In genomic region chr2:119407430-119408220, GRCh38 we compare ENCODE assay signal across 8 cellular contexts. TPM values are rescaled to one million over a fixed set of nuclear protein-coding genes. Genes with fewer than 3 reads are reported as not detected.
DNase-seq lines count a peak whose midpoint lies in the region; ATAC-seq, FAIRE-seq and TF ChIP-seq lines count a peak whose summit lies in the region.

No MANE protein-coding gene starts in this region.

- no peak overlapping the region for H3K4me3 Mint-ChIP-seq in brain

- POLR2A ChIA-PET in A549 (lab: Yijun Ruan, JAX), result no interaction called here

- no peaks in the 10 kb centered on the region for H3K4me1 ChIP-seq in A549

- no peak for TF ChIP-seq EP300 in A549 (IDR thresholded peaks at IDR 0.05)

- TF ChIP-seq CTCF in A549 (IDR thresholded peaks at IDR 0.05) (peak; percentile 91), brain (conservative IDR thresholded peaks at IDR 0.05) (peak; percentile 94 to 95)

- no peak overlapping the region for H3K4me3 ChIP-seq in A549

- CTCF ChIA-PET in A549 (lab: Yijun Ruan, JAX), result interaction anchor here (0.6 to 16.0 kb wide), 21 partner anchors 10 to 761 kb away, joined by 3 to 255 read pairs (median 5); partner anchors contain the start of gene DBI

- FAIRE-seq in A549 (lab: Jason Lieb, UNC) (no peak), GM12892 (lab: Jason Lieb, UNC) (no peak)

- H3K36me3 Mint-ChIP-seq in brain, result no peaks in the 10 kb centered on the region

- H3K9me3 Mint-ChIP-seq in brain, result peaks cover 0 to 24% (median 5%) of the 10 kb centered on the region in 5 experiments

- peak overlapping the region in 1 of 5 experiments; percentile 8 for H3K27ac Mint-ChIP-seq in brain

- ATAC-seq in A549, result peak; percentile 83 to 92
- ATAC-seq in HG03280 (IDR thresholded peaks at IDR 0.05; ENCODE audit: unreplicated experiment), result peak; percentile 61

- DNase-seq in A549 (ENCODE audit: low read depth in 1 of 2, low spot score in 1 of 2) (peak; percentile 54 to 70), Daoy (ENCODE audit: low read depth) (peak; percentile 51), NCI-H82 treated with DMSO at 0.1 percent for 48 hours (lab: John Stamatoyannopoulos, UW; ENCODE audit: unreplicated experiment) (peak; percentile 34), inferior parietal cortex (ENCODE audit: extremely low spot score) (peak; percentile 82), GM12892 (ENCODE audit: insufficient read length) (no peak)
- DNase-seq in stimulated activated CD4-positive, alpha-beta T cell treated with anti-CD3 and anti-CD28 coated beads, Interleukin-2, amount 100 ng/mL, for 48 hours, result peak; percentile 25 to 37

- TF ChIP-seq POLR2A in A549 (IDR thresholded peaks at IDR 0.05; ENCODE audit: low read length), result no peak
- no peak for TF ChIP-seq POLR2A in GM12892 (IDR thresholded peaks at IDR 0.05; ENCODE audit: low read depth, low read length)

- peaks cover 13% of the 10 kb centered on the region for H3K27me3 Mint-ChIP-seq in brain

- no peaks in the 10 kb centered on the region for H3K4me1 Mint-ChIP-seq in brain

- H3K27ac ChIP-seq in A549, result no peak overlapping the region

- TF ChIP-seq RAD21 in A549 (conservative IDR thresholded peaks at IDR 0.05 in 1 of 2, IDR thresholded peaks at IDR 0.05 in 1 of 2), result peak; percentile 95

- H3K4me2 ChIP-seq in A549, result no peak overlapping the region

- H3K9me3 ChIP-seq in A549, result no peaks in the 10 kb centered on the region; the same call in 2 of the 3 replicates

- 48% methylated on average over 7 of the region's 7 CpGs for WGBS in A549 (ENCODE audit: missing lambda C conversion rate)

TF ChIP-seq in A549, 52 proteins besides CTCF, POLR2A, EP300 and RAD21:
- TF ChIP-seq SMC3 (IDR thresholded peaks at IDR 0.05), result peak; percentile 95
- no peak for TF ChIP-seq MAFK (IDR thresholded peaks at IDR 0.05; ENCODE audit: partially characterized antibody)
TF ChIP-seq in A549: peak in this region for 1.

RNA-seq across cellular contexts. Expression of gene TMEM37, which starts 24.0 kb away (rescaled TPM):
- polyA plus RNA-seq in A549 (2011; rRNA removed) (7.5 and 10.8 TPM in 2 replicates), A549 (2017; fragmentation: RNase III; extraction: RNeasy Plus Mini Kit Qiagen cat#74134 plus additional on column Dnase treatment) (3.3 to 5.1 TPM (median 4.7 TPM) in 3 replicates), brain (ENCODE audit: insufficient read depth, low read depth, low replicate concordance) (1.9 TPM)
- 5.7 and 7.9 TPM in 2 replicates for polyA plus RNA-seq in A549 (2012; cell fraction: cytosol; rRNA removed)
- polyA plus RNA-seq in A549 (2012; cell fraction: nucleus; rRNA removed), result 4.7 and 5.0 TPM in 2 replicates
- polyA minus RNA-seq in A549 (2011; rRNA and poly(A)+ RNA removed), result 2.9 and 4.0 TPM in 2 replicates
- not detected in 2 replicates for total RNA-seq in Daoy (2014; rRNA removed; shearing (Covaris generic))
- polyA plus RNA-seq in GM12892 (2012; ENCODE audit: missing spikeins), result 0.30 TPM

RNA-seq across cellular contexts. Expression of gene DBI, which starts 40.8 kb away (rescaled TPM):
- polyA plus RNA-seq in A549 (2011; rRNA removed) (260 and 339 TPM in 2 replicates), A549 (2017; fragmentation: RNase III; extraction: RNeasy Plus Mini Kit Qiagen cat#74134 plus additional on column Dnase treatment) (641 to 829 TPM (median 823 TPM) in 3 replicates), brain (ENCODE audit: insufficient read depth, low read depth, low replicate concordance) (253 TPM)
- 295 and 328 TPM in 2 replicates for polyA plus RNA-seq in A549 (2012; cell fraction: cytosol; rRNA removed)
- 73.1 and 87.0 TPM in 2 replicates for polyA plus RNA-seq in A549 (2012; cell fraction: nucleus; rRNA removed)
- polyA minus RNA-seq in A549 (2011; rRNA and poly(A)+ RNA removed), result 77.3 and 84.1 TPM in 2 replicates
- total RNA-seq in Daoy (2014; rRNA removed; shearing (Covaris generic)), result 93.6 and 133 TPM in 2 replicates
- polyA plus RNA-seq in GM12892 (2012; ENCODE audit: missing spikeins), result 607 TPM

RNA-seq across cellular contexts. Expression of gene C2orf76, which starts 41.0 kb away (rescaled TPM):
- polyA plus RNA-seq in A549 (2011; rRNA removed) (34.3 and 38.8 TPM in 2 replicates), A549 (2017; fragmentation: RNase III; extraction: RNeasy Plus Mini Kit Qiagen cat#74134 plus additional on column Dnase treatment) (14.2 to 17.7 TPM (median 16.6 TPM) in 3 replicates), brain (ENCODE audit: insufficient read depth, low read depth, low replicate concordance) (13.4 TPM)
- polyA plus RNA-seq in A549 (2012; cell fraction: cytosol; rRNA removed), result 6.7 and 7.4 TPM in 2 replicates
- 1.3 and 2.4 TPM in 2 replicates for polyA plus RNA-seq in A549 (2012; cell fraction: nucleus; rRNA removed)
- 3.0 and 4.7 TPM in 2 replicates for polyA minus RNA-seq in A549 (2011; rRNA and poly(A)+ RNA removed)
- total RNA-seq in Daoy (2014; rRNA removed; shearing (Covaris generic)), result 15.9 and 19.6 TPM in 2 replicates
- polyA plus RNA-seq in GM12892 (2012; ENCODE audit: missing spikeins), result 19.7 TPM
